ENCODE assay signal across 8 cellular contexts in genomic region chr17:64780096-64781012, GRCh38.
A peak's percentile ranks its signal among the peaks of the same experiment; 100 is the strongest.
DNase-seq lines count a peak whose midpoint lies in the region; ATAC-seq and TF ChIP-seq lines count a peak whose summit lies in the region.

No MANE protein-coding gene starts in this region.

- H3K27ac Mint-ChIP-seq in chondrocyte (ENCODE audit: unreplicated experiment): no peak overlapping the region

- H3K4me3 ChIP-seq in AG04449 (ENCODE audit: low read depth, low read length): peak overlapping the region; percentile 36
- peak overlapping the region; percentile 66 for H3K4me3 ChIP-seq in lower lobe of right lung

- POLR2A ChIA-PET in AG04449 (lab: Yijun Ruan, JAX): no interaction called here

- CTCF ChIA-PET in AG04449 (lab: Yijun Ruan, JAX): interaction anchor here (0.8 kb wide), 1 partner anchor 179 kb away, joined by 3 read pairs; no protein-coding TSS in a partner anchor

- intact Hi-C loops in lower lobe of right lung (cut with DNase I): no loop called here

- peaks cover 9% of the 10 kb centered on the region for H3K27me3 Mint-ChIP-seq in chondrocyte (ENCODE audit: low read depth)

- peaks cover 35% of the 10 kb centered on the region for H3K4me1 Mint-ChIP-seq in chondrocyte (ENCODE audit: low read depth)

- peaks cover 63% of the 10 kb centered on the region for H3K4me1 ChIP-seq in lower lobe of right lung

- H3K4me3 Mint-ChIP-seq in chondrocyte (ENCODE audit: unreplicated experiment): peak overlapping the region; percentile 69

- peak; percentile 74 to 76 for ATAC-seq in activated CD4-positive, CD25-positive, alpha-beta regulatory T cell treated with anti-CD3 and anti-CD28 coated beads, Interleukin-2, amount 50 U/mL, for 24 hours
- peak; percentile 73 to 77 for ATAC-seq in lower lobe of right lung
- ATAC-seq in HG02973 (IDR thresholded peaks at IDR 0.05; ENCODE audit: unreplicated experiment): no peak
- no peak for ATAC-seq in HG03571 (IDR thresholded peaks at IDR 0.05; ENCODE audit: unreplicated experiment)

- peaks cover 2% of the 10 kb centered on the region for H3K36me3 Mint-ChIP-seq in chondrocyte (ENCODE audit: low read depth)

- H3K36me3 ChIP-seq in lower lobe of right lung: peaks cover 24% of the 10 kb centered on the region

- no peaks in the 10 kb centered on the region for H3K9me3 Mint-ChIP-seq in chondrocyte (ENCODE audit: low read depth)

- peak overlapping the region; percentile 88 for H3K27ac ChIP-seq in lower lobe of right lung

- no peaks in the 10 kb centered on the region for H3K27me3 ChIP-seq in lower lobe of right lung (ENCODE audit: low read depth)

- DNase-seq in AG04449 (ENCODE audit: low read depth, low spot score): no peak
- peak; percentile 55 for DNase-seq in HK-2 (ENCODE audit: unreplicated experiment)
- no peak for DNase-seq in chondrocyte (ENCODE audit: low spot score)
- DNase-seq in lower lobe of right lung: peak; percentile 89
- DNase-seq in stimulated activated CD8-positive, alpha-beta memory T cell treated with anti-CD3 and anti-CD28 coated beads, Interleukin-15, amount 100 ng/mL, for 48 hours (ENCODE audit: low read depth in 2 of 2): peak; percentile 68 to 71

- TF ChIP-seq CTCF in AG04449 (IDR thresholded peaks at IDR 0.05; ENCODE audit: insufficient read depth, low read length, missing control alignments): no peak
- TF ChIP-seq CTCF in chondrocyte (IDR thresholded peaks at IDR 0.05): no peak
- TF ChIP-seq CTCF in lower lobe of right lung (IDR thresholded peaks at IDR 0.05): no peak

- no peaks in the 10 kb centered on the region for H3K9me3 ChIP-seq in lower lobe of right lung

Comparison
In these comparisons a context has a peak if more than half of its experiments do, and no peak if none do; other contexts are left out.
1. DNase-seq: peak in HK-2 (single experiment), lower lobe of right lung (single experiment) and stimulated activated CD8-positive, alpha-beta memory T cell treated with anti-CD3 and anti-CD28 coated beads, Interleukin-15, amount 100 ng/mL, for 48 hours (2 of 2); none in AG04449 (single experiment) and chondrocyte (single experiment).
2. ATAC-seq: peak in activated CD4-positive, CD25-positive, alpha-beta regulatory T cell treated with anti-CD3 and anti-CD28 coated beads, Interleukin-2, amount 50 U/mL, for 24 hours (2 of 2) and lower lobe of right lung (2 of 2); none in HG02973 (single experiment) and HG03571 (single experiment).